Comparison of ENCODE assay signal across 1 cellular context in the genomic region with DNA sequence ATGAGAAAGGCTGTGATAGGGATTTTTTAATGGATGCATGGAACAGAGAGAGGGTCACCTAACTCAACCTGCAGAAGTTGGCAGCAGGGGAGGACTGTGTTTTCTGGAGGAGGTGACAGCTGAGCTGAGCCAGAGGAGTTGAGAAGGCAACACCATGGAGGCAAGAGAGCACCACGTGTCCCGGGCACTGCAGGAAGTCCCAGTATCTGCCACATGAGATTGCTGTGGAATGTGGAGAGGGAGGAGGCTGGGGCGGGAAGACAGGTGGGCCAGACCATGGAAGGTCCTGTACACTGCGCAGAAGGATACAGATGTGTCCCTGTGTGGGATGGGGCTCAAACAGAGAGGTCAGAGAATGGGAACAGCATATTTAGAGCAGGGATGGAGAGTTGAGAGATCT.
TF ChIP-seq lines count a peak whose summit lies in the region.

No MANE protein-coding gene starts in this region.

TF ChIP-seq in GM23338, 12 proteins besides CTCF, POLR2A, EP300 and RAD21 (continued from another document):
- TF ChIP-seq NANOG (IDR thresholded peaks at IDR 0.05; ENCODE audit: borderline replicate concordance) (no peak), STAT1 (IDR thresholded peaks at IDR 0.05; ENCODE audit: unreplicated experiment) (no peak), CREB1 (CRISPR knock-in tag; IDR thresholded peaks at IDR 0.05; ENCODE audit: low read depth) (no peak), JUNB (IDR thresholded peaks at IDR 0.05; ENCODE audit: unreplicated experiment) (no peak)
- TF ChIP-seq, protein P1, sequence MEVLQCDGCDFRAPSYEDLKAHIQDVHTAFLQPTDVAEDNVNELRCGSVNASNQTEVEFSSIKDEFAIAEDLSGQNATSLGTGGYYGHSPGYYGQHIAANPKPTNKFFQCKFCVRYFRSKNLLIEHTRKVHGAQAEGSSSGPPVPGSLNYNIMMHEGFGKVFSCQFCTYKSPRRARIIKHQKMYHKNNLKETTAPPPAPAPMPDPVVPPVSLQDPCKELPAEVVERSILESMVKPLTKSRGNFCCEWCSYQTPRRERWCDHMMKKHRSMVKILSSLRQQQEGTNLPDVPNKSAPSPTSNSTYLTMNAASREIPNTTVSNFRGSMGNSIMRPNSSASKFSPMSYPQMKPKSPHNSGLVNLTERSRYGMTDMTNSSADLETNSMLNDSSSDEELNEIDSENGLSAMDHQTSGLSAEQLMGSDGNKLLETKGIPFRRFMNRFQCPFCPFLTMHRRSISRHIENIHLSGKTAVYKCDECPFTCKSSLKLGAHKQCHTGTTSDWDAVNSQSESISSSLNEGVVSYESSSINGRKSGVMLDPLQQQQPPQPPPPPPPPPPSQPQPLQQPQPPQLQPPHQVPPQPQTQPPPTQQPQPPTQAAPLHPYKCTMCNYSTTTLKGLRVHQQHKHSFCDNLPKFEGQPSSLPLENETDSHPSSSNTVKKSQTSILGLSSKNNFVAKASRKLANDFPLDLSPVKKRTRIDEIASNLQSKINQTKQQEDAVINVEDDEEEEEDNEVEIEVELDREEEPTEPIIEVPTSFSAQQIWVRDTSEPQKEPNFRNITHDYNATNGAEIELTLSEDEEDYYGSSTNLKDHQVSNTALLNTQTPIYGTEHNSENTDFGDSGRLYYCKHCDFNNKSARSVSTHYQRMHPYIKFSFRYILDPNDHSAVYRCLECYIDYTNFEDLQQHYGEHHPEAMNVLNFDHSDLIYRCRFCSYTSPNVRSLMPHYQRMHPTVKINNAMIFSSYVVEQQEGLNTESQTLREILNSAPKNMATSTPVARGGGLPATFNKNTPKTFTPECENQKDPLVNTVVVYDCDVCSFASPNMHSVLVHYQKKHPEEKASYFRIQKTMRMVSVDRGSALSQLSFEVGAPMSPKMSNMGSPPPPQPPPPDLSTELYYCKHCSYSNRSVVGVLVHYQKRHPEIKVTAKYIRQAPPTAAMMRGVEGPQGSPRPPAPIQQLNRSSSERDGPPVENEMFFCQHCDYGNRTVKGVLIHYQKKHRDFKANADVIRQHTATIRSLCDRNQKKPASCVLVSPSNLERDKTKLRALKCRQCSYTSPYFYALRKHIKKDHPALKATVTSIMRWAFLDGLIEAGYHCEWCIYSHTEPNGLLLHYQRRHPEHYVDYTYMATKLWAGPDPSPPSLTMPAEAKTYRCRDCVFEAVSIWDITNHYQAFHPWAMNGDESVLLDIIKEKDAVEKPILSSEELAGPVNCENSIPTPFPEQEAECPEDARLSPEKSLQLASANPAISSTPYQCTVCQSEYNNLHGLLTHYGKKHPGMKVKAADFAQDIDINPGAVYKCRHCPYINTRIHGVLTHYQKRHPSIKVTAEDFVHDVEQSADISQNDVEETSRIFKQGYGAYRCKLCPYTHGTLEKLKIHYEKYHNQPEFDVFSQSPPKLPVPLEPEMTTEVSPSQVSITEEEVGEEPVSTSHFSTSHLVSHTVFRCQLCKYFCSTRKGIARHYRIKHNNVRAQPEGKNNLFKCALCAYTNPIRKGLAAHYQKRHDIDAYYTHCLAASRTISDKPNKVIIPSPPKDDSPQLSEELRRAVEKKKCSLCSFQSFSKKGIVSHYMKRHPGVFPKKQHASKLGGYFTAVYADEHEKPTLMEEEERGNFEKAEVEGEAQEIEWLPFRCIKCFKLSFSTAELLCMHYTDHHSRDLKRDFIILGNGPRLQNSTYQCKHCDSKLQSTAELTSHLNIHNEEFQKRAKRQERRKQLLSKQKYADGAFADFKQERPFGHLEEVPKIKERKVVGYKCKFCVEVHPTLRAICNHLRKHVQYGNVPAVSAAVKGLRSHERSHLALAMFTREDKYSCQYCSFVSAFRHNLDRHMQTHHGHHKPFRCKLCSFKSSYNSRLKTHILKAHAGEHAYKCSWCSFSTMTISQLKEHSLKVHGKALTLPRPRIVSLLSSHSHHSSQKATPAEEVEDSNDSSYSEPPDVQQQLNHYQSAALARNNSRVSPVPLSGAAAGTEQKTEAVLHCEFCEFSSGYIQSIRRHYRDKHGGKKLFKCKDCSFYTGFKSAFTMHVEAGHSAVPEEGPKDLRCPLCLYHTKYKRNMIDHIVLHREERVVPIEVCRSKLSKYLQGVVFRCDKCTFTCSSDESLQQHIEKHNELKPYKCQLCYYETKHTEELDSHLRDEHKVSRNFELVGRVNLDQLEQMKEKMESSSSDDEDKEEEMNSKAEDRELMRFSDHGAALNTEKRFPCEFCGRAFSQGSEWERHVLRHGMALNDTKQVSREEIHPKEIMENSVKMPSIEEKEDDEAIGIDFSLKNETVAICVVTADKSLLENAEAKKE (CRISPR knock-in tag; IDR thresholded peaks at IDR 0.05) = no peak
